1 cellular context compared by ENCODE assay signal in the genomic region with DNA sequence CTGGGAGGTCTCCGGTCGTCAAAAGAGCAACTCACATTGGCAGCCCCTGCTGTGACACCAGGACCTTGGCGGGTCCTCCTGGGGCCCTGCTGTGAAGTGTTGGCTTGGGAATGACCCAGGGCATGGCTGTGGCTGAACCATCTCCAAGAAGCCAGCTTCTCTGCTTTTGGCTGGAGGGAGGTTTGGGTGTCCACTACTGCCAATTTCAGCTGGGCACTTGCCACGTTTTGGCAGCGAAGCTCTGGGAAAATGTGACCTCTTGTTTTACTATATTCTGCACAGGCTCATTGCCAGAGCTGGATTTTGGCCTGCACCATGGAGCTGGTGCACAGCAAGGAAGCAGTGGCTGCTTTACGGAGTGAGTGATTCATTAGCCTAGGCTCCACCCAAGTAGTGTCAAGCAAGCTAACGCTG.
TF ChIP-seq lines count a peak whose summit lies in the region.

No MANE protein-coding gene starts in this region.

TF ChIP-seq in GM23338, 12 proteins besides CTCF, POLR2A, EP300 and RAD21 (continued from another document):
- TF ChIP-seq, protein P1, sequence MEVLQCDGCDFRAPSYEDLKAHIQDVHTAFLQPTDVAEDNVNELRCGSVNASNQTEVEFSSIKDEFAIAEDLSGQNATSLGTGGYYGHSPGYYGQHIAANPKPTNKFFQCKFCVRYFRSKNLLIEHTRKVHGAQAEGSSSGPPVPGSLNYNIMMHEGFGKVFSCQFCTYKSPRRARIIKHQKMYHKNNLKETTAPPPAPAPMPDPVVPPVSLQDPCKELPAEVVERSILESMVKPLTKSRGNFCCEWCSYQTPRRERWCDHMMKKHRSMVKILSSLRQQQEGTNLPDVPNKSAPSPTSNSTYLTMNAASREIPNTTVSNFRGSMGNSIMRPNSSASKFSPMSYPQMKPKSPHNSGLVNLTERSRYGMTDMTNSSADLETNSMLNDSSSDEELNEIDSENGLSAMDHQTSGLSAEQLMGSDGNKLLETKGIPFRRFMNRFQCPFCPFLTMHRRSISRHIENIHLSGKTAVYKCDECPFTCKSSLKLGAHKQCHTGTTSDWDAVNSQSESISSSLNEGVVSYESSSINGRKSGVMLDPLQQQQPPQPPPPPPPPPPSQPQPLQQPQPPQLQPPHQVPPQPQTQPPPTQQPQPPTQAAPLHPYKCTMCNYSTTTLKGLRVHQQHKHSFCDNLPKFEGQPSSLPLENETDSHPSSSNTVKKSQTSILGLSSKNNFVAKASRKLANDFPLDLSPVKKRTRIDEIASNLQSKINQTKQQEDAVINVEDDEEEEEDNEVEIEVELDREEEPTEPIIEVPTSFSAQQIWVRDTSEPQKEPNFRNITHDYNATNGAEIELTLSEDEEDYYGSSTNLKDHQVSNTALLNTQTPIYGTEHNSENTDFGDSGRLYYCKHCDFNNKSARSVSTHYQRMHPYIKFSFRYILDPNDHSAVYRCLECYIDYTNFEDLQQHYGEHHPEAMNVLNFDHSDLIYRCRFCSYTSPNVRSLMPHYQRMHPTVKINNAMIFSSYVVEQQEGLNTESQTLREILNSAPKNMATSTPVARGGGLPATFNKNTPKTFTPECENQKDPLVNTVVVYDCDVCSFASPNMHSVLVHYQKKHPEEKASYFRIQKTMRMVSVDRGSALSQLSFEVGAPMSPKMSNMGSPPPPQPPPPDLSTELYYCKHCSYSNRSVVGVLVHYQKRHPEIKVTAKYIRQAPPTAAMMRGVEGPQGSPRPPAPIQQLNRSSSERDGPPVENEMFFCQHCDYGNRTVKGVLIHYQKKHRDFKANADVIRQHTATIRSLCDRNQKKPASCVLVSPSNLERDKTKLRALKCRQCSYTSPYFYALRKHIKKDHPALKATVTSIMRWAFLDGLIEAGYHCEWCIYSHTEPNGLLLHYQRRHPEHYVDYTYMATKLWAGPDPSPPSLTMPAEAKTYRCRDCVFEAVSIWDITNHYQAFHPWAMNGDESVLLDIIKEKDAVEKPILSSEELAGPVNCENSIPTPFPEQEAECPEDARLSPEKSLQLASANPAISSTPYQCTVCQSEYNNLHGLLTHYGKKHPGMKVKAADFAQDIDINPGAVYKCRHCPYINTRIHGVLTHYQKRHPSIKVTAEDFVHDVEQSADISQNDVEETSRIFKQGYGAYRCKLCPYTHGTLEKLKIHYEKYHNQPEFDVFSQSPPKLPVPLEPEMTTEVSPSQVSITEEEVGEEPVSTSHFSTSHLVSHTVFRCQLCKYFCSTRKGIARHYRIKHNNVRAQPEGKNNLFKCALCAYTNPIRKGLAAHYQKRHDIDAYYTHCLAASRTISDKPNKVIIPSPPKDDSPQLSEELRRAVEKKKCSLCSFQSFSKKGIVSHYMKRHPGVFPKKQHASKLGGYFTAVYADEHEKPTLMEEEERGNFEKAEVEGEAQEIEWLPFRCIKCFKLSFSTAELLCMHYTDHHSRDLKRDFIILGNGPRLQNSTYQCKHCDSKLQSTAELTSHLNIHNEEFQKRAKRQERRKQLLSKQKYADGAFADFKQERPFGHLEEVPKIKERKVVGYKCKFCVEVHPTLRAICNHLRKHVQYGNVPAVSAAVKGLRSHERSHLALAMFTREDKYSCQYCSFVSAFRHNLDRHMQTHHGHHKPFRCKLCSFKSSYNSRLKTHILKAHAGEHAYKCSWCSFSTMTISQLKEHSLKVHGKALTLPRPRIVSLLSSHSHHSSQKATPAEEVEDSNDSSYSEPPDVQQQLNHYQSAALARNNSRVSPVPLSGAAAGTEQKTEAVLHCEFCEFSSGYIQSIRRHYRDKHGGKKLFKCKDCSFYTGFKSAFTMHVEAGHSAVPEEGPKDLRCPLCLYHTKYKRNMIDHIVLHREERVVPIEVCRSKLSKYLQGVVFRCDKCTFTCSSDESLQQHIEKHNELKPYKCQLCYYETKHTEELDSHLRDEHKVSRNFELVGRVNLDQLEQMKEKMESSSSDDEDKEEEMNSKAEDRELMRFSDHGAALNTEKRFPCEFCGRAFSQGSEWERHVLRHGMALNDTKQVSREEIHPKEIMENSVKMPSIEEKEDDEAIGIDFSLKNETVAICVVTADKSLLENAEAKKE (CRISPR knock-in tag; IDR thresholded peaks at IDR 0.05), result no peak
